Comparison of ENCODE assay signal across 4 cellular contexts in the genomic region with DNA sequence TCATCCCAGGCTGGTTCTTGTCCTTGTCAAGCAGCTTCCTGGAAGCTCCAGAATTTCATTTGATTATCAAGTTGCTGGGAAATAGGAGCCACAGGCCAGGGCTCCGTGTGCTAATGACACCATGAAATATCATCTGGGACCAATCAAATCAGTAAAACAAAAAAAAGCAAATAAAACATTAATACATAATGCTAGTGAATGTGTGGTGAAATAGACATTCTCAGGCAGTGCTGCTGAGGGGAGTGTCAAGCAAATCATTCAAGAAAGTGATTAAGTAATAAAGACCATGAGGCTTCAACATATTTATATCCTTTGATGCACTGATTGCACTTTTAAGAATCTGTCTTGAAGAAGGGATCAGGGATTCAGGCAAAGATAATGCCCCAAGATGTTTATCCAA.
TF ChIP-seq lines count a peak whose summit lies in the region.

No MANE protein-coding gene starts in this region.

TF ChIP-seq in HepG2, 621 proteins besides CTCF, POLR2A, EP300 and RAD21:
- peak; percentile 42; the same call in 1 of the 2 replicates for TF ChIP-seq ZKSCAN1 (IDR thresholded peaks at IDR 0.05; ENCODE audit: low read length)
- no peak for TF ChIP-seq RXRB (CRISPR knock-in tag; IDR thresholded peaks at IDR 0.05; ENCODE audit: borderline replicate concordance)
- TF ChIP-seq FLYWCH1 (CRISPR knock-in tag; IDR thresholded peaks at IDR 0.05), result no peak

TF ChIP-seq in HEK293T, 16 proteins besides CTCF, POLR2A, EP300 and RAD21:
- TF ChIP-seq SUZ12 (IDR thresholded peaks at IDR 0.05), result no peak
- peak; percentile 22; the same call in 1 of the 2 replicates for TF ChIP-seq FOXM1 (IDR thresholded peaks at IDR 0.05; ENCODE audit: borderline replicate concordance)
- TF ChIP-seq BHLHE40 (IDR thresholded peaks at IDR 0.05; ENCODE audit: borderline replicate concordance), result no peak

TF ChIP-seq in GM12878, 131 proteins besides CTCF, POLR2A, EP300 and RAD21:
- TF ChIP-seq, protein P1, sequence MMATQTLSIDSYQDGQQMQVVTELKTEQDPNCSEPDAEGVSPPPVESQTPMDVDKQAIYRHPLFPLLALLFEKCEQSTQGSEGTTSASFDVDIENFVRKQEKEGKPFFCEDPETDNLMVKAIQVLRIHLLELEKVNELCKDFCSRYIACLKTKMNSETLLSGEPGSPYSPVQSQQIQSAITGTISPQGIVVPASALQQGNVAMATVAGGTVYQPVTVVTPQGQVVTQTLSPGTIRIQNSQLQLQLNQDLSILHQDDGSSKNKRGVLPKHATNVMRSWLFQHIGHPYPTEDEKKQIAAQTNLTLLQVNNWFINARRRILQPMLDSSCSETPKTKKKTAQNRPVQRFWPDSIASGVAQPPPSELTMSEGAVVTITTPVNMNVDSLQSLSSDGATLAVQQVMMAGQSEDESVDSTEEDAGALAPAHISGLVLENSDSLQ (IDR thresholded peaks at IDR 0.05), result no peak
- TF ChIP-seq ZNF622 (IDR thresholded peaks at IDR 0.05) (no peak), CBX3 (IDR thresholded peaks at IDR 0.05; ENCODE audit: borderline replicate concordance, low read depth) (no peak), WRNIP1 (IDR thresholded peaks at IDR 0.05; ENCODE audit: borderline replicate concordance, low read depth, low read length) (no peak), SMARCA5 (IDR thresholded peaks at IDR 0.05) (peak; percentile 76; the same call in 1 of the 2 replicates), DPF2 (IDR thresholded peaks at IDR 0.05) (no peak), NR2F1 (conservative IDR thresholded peaks at IDR 0.05) (no peak)

TF ChIP-seq in H1, 55 proteins besides CTCF, POLR2A, EP300 and RAD21:
- TF ChIP-seq MAFK (IDR thresholded peaks at IDR 0.05; ENCODE audit: low read depth, low read length), result no peak
- peak; percentile 97 for TF ChIP-seq KDM1A (IDR thresholded peaks at IDR 0.05; ENCODE audit: borderline replicate concordance, low read length)
- no peak for TF ChIP-seq TAF1 (IDR thresholded peaks at IDR 0.05; ENCODE audit: low read depth, low read length)
- TF ChIP-seq, protein P2, sequence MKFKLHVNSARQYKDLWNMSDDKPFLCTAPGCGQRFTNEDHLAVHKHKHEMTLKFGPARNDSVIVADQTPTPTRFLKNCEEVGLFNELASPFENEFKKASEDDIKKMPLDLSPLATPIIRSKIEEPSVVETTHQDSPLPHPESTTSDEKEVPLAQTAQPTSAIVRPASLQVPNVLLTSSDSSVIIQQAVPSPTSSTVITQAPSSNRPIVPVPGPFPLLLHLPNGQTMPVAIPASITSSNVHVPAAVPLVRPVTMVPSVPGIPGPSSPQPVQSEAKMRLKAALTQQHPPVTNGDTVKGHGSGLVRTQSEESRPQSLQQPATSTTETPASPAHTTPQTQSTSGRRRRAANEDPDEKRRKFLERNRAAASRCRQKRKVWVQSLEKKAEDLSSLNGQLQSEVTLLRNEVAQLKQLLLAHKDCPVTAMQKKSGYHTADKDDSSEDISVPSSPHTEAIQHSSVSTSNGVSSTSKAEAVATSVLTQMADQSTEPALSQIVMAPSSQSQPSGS (IDR thresholded peaks at IDR 0.05; ENCODE audit: low read length), result no peak
- no peak for TF ChIP-seq SP2 (IDR thresholded peaks at IDR 0.05; ENCODE audit: low read length)
- peak in 1 of 2 experiments; percentile 87; a peak in 1 of 4 replicates for TF ChIP-seq HDAC2 (IDR thresholded peaks at IDR 0.05; ENCODE audit: borderline replicate concordance in 1 of 2, low read depth in 2 of 2, low read length in 2 of 2)
- no peak for TF ChIP-seq GABPA (IDR thresholded peaks at IDR 0.05; ENCODE audit: borderline replicate concordance, insufficient read depth, low read length)
